Comparison of ENCODE assay signal across 8 cellular contexts in genomic region chr4:189792819-189793618, GRCh38.
A peak's percentile ranks its signal among the peaks of the same experiment; 100 is the strongest.
DNase-seq lines count a peak whose midpoint lies in the region; ATAC-seq and TF ChIP-seq lines count a peak whose summit lies in the region.

No MANE protein-coding gene starts in this region.

- peak; percentile 72 for DNase-seq in BE2C
- DNase-seq in NCI-H2227 (lab: John Stamatoyannopoulos, UW; ENCODE audit: unreplicated experiment): peak; percentile 64
- peak; percentile 28 to 56 for DNase-seq in activated CD4-positive, alpha-beta T cell treated with anti-CD3 and anti-CD28 coated beads for 24 hours (ENCODE audit: low read depth in 2 of 2)
- peak; percentile 65 for DNase-seq in dermis blood vessel endothelial cell
- peak; percentile 64 to 90 for DNase-seq in lower leg skin (ENCODE audit: low spot score in 2 of 2)
- DNase-seq in stimulated activated CD8-positive, alpha-beta memory T cell treated with anti-CD3 and anti-CD28 coated beads, Interleukin-15, amount 100 ng/mL, for 24 hours (ENCODE audit: low read depth): peak; percentile 24

- H3K4me3 ChIP-seq in BE2C (ENCODE audit: low read depth, low read length): no peak overlapping the region
- no peak overlapping the region for H3K4me3 ChIP-seq in lower leg skin (ENCODE audit: low read depth, poor library complexity, severe bottlenecking)

- no peak for TF ChIP-seq POLR2A in lower leg skin (IDR thresholded peaks at IDR 0.05)

- H3K9me3 ChIP-seq in BE2C: no peaks in the 10 kb centered on the region; the same call in 1 of the 2 replicates

- H3K27me3 ChIP-seq in BE2C: no peaks in the 10 kb centered on the region

- intact Hi-C loops in lower leg skin (cut with DNase I; ENCODE audit: low total_unique reads): no loop called here

- ATAC-seq in GM18907 (IDR thresholded peaks at IDR 0.05; ENCODE audit: unreplicated experiment): peak; percentile 95
- ATAC-seq in HG03097 (IDR thresholded peaks at IDR 0.05; ENCODE audit: low FRiP score, unreplicated experiment): peak; percentile 83

- TF ChIP-seq CTCF in BE2C (IDR thresholded peaks at IDR 0.05; ENCODE audit: low read depth, low read length) (peak; percentile 96), lower leg skin (IDR thresholded peaks at IDR 0.05) (peak in 1 of 3 donors; percentile 35)

- no peaks in the 10 kb centered on the region for H3K36me3 ChIP-seq in BE2C

- no peaks in the 10 kb centered on the region for H3K4me1 ChIP-seq in BE2C

- 22 to 26% methylated on average over 20 to 21 of the region's 21 CpGs for WGBS in lower leg skin, 2 donors

Comparison
In these comparisons a context has a peak if more than half of its experiments do, and no peak if none do; other contexts are left out.
1. DNase-seq: peak in every context shown above with its lines; median percentile 77 in lower leg skin; 72 in BE2C; 65 in dermis blood vessel endothelial cell; 64 in NCI-H2227; 42 in activated CD4-positive, alpha-beta T cell treated with anti-CD3 and anti-CD28 coated beads for 24 hours; 24 in stimulated activated CD8-positive, alpha-beta memory T cell treated with anti-CD3 and anti-CD28 coated beads, Interleukin-15, amount 100 ng/mL, for 24 hours.